14 cellular contexts compared by ENCODE assay signal in genomic region chr10:23742368-23742767, GRCh38.
DNase-seq lines count a peak whose midpoint lies in the region; ATAC-seq and TF ChIP-seq lines count a peak whose summit lies in the region.
"Had no signal": no experiment of that assay in that cellular context is flagged by ENCODE, and none has a peak within 500 bp of the region (broad histone marks: within the 10 kb centered on the region; RNA-seq: fewer than 3 reads in every experiment).

No MANE protein-coding gene starts in this region.

- H3K27me3 ChIP-seq in esophagus muscularis mucosa, result no peaks in the 10 kb centered on the region
- H3K27me3 ChIP-seq in BE2C, result no peaks in the 10 kb centered on the region

- 86% methylated on average over 1 of the region's 2 CpGs for WGBS in esophagus muscularis mucosa

- H3K4me1 Mint-ChIP-seq in glutamatergic neuron (ENCODE audit: low read depth, unreplicated experiment), result no peaks in the 10 kb centered on the region

- TF ChIP-seq EP300 in esophagus muscularis mucosa (IDR thresholded peaks at IDR 0.05), result no peak

- H3K36me3 Mint-ChIP-seq in glutamatergic neuron (ENCODE audit: unreplicated experiment), result no peaks in the 10 kb centered on the region

- DNase-seq in SKM-1 (lab: John Stamatoyannopoulos, UW; ENCODE audit: unreplicated experiment) (peak; percentile 0), dedifferentiated amniotic fluid mesenchymal stem cell (ENCODE audit: extremely low spot score) (no peak), esophagus muscularis mucosa (ENCODE audit: extremely low spot score) (no peak), BE2C (no peak), glutamatergic neuron (no peak)
- DNase-seq: activated T-cell treated with anti-CD3 and anti-CD28 coated beads for 4 hours, DMS79 treated with DMSO at 0.1 percent for 48 hours, head of caudate nucleus, mucosa of descending colon, NCI-H1436, SK-N-SH had no signal

- no peak overlapping the region for H3K4me3 ChIP-seq in esophagus muscularis mucosa
- no peak overlapping the region for H3K4me3 ChIP-seq in BE2C (ENCODE audit: low read depth, low read length)
- H3K4me3 ChIP-seq: mucosa of descending colon had no signal

- intact Hi-C loops in esophagus muscularis mucosa (cut with DNase I), result no loop called here

- no peak overlapping the region for H3K27ac ChIP-seq in esophagus muscularis mucosa (replicated peaks in 1 of 4)

- no peak for TF ChIP-seq POLR2A in esophagus muscularis mucosa (IDR thresholded peaks at IDR 0.05; ENCODE audit: low read depth)

- H3K4me1 ChIP-seq in esophagus muscularis mucosa (no peaks in the 10 kb centered on the region), BE2C (no peaks in the 10 kb centered on the region)

- no peak overlapping the region for H3K4me3 Mint-ChIP-seq in glutamatergic neuron (ENCODE audit: unreplicated experiment)

- H3K27me3 Mint-ChIP-seq in glutamatergic neuron (ENCODE audit: unreplicated experiment), result peaks cover 3% of the 10 kb centered on the region

- no peak for TF ChIP-seq CTCF in esophagus muscularis mucosa (IDR thresholded peaks at IDR 0.05)
- no peak for TF ChIP-seq CTCF in BE2C (IDR thresholded peaks at IDR 0.05; ENCODE audit: low read depth, low read length)
- TF ChIP-seq CTCF in glutamatergic neuron (IDR thresholded peaks at IDR 0.05; ENCODE audit: partially characterized antibody, unreplicated experiment), result no peak

- H3K36me3 ChIP-seq in esophagus muscularis mucosa, result no peaks in the 10 kb centered on the region
- H3K36me3 ChIP-seq in BE2C, result no peaks in the 10 kb centered on the region

- H3K9me3 ChIP-seq in esophagus muscularis mucosa (no peaks in the 10 kb centered on the region), BE2C (no peaks in the 10 kb centered on the region)
- H3K9me3 ChIP-seq: mucosa of descending colon, SK-N-SH had no signal

- H3K27ac Mint-ChIP-seq in glutamatergic neuron (ENCODE audit: unreplicated experiment), result no peak overlapping the region

- H3K9me3 Mint-ChIP-seq in glutamatergic neuron (ENCODE audit: unreplicated experiment), result peaks cover 1% of the 10 kb centered on the region

- ATAC-seq in GM18861 (IDR thresholded peaks at IDR 0.05; ENCODE audit: unreplicated experiment) (peak; percentile 99), GM21528 (IDR thresholded peaks at IDR 0.05; ENCODE audit: low FRiP score, unreplicated experiment) (peak; percentile 91), HG03175 (IDR thresholded peaks at IDR 0.05; ENCODE audit: unreplicated experiment) (peak; percentile 98)
- ATAC-seq: mucosa of descending colon had no signal
